ENCODE assay signal across 1 cellular context in the genomic region with DNA sequence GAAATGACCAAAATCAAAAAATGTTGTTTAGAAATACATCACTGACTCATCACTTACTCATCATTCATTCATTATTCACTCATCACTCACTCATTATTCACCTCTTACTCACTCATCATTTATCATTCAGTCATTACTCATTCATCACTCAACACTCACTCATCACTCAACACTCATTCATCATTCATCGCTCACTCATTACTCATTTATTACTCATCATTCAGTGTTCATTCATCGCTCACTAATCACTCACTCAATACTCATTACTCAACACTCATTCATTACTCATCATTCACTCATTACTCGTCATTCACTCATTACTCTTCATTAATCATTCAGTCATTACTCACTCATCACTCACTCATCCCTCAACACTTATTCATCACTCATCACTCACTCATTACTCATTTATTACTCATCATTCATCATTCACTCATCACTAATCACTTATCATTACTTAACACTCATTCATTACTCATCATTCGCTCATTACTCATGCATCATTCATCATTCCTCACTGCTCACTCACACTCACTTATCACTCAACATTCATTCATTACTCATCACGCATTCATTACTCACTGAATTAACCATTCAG.
TF ChIP-seq lines count a peak whose summit lies in the region.

No MANE protein-coding gene starts in this region.

TF ChIP-seq in HEK293, 187 proteins besides CTCF, POLR2A, EP300 and RAD21 (continued from another document and continues in another):
- TF ChIP-seq, protein P1, sequence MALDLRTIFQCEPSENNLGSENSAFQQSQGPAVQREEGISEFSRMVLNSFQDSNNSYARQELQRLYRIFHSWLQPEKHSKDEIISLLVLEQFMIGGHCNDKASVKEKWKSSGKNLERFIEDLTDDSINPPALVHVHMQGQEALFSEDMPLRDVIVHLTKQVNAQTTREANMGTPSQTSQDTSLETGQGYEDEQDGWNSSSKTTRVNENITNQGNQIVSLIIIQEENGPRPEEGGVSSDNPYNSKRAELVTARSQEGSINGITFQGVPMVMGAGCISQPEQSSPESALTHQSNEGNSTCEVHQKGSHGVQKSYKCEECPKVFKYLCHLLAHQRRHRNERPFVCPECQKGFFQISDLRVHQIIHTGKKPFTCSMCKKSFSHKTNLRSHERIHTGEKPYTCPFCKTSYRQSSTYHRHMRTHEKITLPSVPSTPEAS (tag by site-specific recombination; IDR thresholded peaks at IDR 0.05) = peak; percentile 76
- peak; percentile 90 for TF ChIP-seq SCRT2 (tag by site-specific recombination; IDR thresholded peaks at IDR 0.05)
- TF ChIP-seq ZBTB48 (tag by site-specific recombination; IDR thresholded peaks at IDR 0.05) = no peak
- no peak for TF ChIP-seq IKZF3 (tag by site-specific recombination; IDR thresholded peaks at IDR 0.05)
- no peak for TF ChIP-seq ZNF549 (tag by site-specific recombination; IDR thresholded peaks at IDR 0.05)
- TF ChIP-seq, protein P2, sequence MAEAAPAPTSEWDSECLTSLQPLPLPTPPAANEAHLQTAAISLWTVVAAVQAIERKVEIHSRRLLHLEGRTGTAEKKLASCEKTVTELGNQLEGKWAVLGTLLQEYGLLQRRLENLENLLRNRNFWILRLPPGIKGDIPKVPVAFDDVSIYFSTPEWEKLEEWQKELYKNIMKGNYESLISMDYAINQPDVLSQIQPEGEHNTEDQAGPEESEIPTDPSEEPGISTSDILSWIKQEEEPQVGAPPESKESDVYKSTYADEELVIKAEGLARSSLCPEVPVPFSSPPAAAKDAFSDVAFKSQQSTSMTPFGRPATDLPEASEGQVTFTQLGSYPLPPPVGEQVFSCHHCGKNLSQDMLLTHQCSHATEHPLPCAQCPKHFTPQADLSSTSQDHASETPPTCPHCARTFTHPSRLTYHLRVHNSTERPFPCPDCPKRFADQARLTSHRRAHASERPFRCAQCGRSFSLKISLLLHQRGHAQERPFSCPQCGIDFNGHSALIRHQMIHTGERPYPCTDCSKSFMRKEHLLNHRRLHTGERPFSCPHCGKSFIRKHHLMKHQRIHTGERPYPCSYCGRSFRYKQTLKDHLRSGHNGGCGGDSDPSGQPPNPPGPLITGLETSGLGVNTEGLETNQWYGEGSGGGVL (tag by site-specific recombination; IDR thresholded peaks at IDR 0.05) = peak; percentile 42; the same call in 1 of the 2 replicates
- TF ChIP-seq, protein P3, sequence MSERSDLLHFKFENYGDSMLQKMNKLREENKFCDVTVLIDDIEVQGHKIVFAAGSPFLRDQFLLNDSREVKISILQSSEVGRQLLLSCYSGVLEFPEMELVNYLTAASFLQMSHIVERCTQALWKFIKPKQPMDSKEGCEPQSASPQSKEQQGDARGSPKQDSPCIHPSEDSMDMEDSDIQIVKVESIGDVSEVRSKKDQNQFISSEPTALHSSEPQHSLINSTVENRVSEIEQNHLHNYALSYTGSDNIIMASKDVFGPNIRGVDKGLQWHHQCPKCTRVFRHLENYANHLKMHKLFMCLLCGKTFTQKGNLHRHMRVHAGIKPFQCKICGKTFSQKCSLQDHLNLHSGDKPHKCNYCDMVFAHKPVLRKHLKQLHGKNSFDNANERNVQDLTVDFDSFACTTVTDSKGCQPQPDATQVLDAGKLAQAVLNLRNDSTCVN (tag by site-specific recombination; optimal IDR thresholded peaks at IDR 0.05) = no peak
- TF ChIP-seq ZNF785 (tag by site-specific recombination; IDR thresholded peaks at IDR 0.05) = no peak
- peak; percentile 64 for TF ChIP-seq ZNF146 (tag by site-specific recombination; IDR thresholded peaks at IDR 0.05)
- peak; percentile 82 for TF ChIP-seq ZBTB21 (tag by site-specific recombination; IDR thresholded peaks at IDR 0.05)
- no peak for TF ChIP-seq ZIC2 (tag by site-specific recombination; IDR thresholded peaks at IDR 0.05)
- peak; percentile 99 for TF ChIP-seq GLI4 (tag by site-specific recombination; IDR thresholded peaks at IDR 0.05)
- TF ChIP-seq, protein P4, sequence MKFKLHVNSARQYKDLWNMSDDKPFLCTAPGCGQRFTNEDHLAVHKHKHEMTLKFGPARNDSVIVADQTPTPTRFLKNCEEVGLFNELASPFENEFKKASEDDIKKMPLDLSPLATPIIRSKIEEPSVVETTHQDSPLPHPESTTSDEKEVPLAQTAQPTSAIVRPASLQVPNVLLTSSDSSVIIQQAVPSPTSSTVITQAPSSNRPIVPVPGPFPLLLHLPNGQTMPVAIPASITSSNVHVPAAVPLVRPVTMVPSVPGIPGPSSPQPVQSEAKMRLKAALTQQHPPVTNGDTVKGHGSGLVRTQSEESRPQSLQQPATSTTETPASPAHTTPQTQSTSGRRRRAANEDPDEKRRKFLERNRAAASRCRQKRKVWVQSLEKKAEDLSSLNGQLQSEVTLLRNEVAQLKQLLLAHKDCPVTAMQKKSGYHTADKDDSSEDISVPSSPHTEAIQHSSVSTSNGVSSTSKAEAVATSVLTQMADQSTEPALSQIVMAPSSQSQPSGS (tag by site-specific recombination; IDR thresholded peaks at IDR 0.05; ENCODE audit: low read depth) = peak; percentile 95
- TF ChIP-seq ZNF23 (tag by site-specific recombination; IDR thresholded peaks at IDR 0.05; ENCODE audit: borderline replicate concordance) = peak; percentile 71
- peak; percentile 93; the same call in 1 of the 2 replicates for TF ChIP-seq ZNF658 (tag by site-specific recombination; IDR thresholded peaks at IDR 0.05)
- TF ChIP-seq ZNF157 (tag by site-specific recombination; IDR thresholded peaks at IDR 0.05) = 0 out of 2 replicates have a peak, but pooled peaks have one; percentile 45
- no peak for TF ChIP-seq ZNF184 (tag by site-specific recombination; IDR thresholded peaks at IDR 0.05)
- TF ChIP-seq SP3 (tag by site-specific recombination; IDR thresholded peaks at IDR 0.05) = peak; percentile 83
- TF ChIP-seq, protein P5, sequence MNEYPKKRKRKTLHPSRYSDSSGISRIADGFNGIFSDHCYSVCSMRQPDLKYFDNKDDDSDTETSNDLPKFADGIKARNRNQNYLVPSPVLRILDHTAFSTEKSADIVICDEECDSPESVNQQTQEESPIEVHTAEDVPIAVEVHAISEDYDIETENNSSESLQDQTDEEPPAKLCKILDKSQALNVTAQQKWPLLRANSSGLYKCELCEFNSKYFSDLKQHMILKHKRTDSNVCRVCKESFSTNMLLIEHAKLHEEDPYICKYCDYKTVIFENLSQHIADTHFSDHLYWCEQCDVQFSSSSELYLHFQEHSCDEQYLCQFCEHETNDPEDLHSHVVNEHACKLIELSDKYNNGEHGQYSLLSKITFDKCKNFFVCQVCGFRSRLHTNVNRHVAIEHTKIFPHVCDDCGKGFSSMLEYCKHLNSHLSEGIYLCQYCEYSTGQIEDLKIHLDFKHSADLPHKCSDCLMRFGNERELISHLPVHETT (tag by site-specific recombination; IDR thresholded peaks at IDR 0.05) = peak; percentile 99
- TF ChIP-seq, protein P6, sequence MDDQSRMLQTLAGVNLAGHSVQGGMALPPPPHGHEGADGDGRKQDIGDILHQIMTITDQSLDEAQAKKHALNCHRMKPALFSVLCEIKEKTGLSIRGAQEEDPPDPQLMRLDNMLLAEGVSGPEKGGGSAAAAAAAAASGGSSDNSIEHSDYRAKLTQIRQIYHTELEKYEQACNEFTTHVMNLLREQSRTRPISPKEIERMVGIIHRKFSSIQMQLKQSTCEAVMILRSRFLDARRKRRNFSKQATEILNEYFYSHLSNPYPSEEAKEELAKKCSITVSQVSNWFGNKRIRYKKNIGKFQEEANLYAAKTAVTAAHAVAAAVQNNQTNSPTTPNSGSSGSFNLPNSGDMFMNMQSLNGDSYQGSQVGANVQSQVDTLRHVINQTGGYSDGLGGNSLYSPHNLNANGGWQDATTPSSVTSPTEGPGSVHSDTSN (CRISPR knock-in tag; IDR thresholded peaks at IDR 0.05) = no peak
- 0 out of 2 replicates have a peak, but pooled peaks have one; percentile 50 for TF ChIP-seq ZNF114 (tag by site-specific recombination; IDR thresholded peaks at IDR 0.05)
- peak; percentile 95 for TF ChIP-seq SP7 (tag by site-specific recombination; IDR thresholded peaks at IDR 0.05)
- TF ChIP-seq, protein P7, sequence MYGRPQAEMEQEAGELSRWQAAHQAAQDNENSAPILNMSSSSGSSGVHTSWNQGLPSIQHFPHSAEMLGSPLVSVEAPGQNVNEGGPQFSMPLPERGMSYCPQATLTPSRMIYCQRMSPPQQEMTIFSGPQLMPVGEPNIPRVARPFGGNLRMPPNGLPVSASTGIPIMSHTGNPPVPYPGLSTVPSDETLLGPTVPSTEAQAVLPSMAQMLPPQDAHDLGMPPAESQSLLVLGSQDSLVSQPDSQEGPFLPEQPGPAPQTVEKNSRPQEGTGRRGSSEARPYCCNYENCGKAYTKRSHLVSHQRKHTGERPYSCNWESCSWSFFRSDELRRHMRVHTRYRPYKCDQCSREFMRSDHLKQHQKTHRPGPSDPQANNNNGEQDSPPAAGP (tag by site-specific recombination; IDR thresholded peaks at IDR 0.05) = peak; percentile 29; the same call in 1 of the 2 replicates
- TF ChIP-seq, protein P8, sequence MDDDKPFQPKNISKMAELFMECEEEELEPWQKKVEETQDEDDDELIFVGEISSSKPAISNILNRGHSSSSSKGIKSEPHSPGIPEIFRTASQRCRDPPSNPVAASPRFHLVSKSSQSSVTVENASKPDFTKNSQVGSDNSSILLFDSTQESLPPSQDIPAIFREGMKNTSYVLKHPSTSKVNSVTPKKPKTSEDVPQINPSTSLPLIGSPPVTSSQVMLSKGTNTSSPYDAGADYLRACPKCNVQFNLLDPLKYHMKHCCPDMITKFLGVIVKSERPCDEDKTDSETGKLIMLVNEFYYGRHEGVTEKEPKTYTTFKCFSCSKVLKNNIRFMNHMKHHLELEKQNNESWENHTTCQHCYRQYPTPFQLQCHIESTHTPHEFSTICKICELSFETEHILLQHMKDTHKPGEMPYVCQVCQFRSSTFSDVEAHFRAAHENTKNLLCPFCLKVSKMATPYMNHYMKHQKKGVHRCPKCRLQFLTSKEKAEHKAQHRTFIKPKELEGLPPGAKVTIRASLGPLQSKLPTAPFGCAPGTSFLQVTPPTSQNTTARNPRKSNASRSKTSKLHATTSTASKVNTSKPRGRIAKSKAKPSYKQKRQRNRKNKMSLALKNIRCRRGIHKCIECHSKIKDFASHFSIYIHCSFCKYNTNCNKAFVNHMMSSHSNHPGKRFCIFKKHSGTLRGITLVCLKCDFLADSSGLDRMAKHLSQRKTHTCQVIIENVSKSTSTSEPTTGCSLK (tag by site-specific recombination; IDR thresholded peaks at IDR 0.05) = no peak
- TF ChIP-seq BCL11B (tag by site-specific recombination; IDR thresholded peaks at IDR 0.05; ENCODE audit: low read depth) = peak; percentile 22; the same call in 1 of the 2 replicates
- peak; percentile 80 for TF ChIP-seq ZNF366 (tag by site-specific recombination; conservative IDR thresholded peaks at IDR 0.05)
- TF ChIP-seq, protein P9, sequence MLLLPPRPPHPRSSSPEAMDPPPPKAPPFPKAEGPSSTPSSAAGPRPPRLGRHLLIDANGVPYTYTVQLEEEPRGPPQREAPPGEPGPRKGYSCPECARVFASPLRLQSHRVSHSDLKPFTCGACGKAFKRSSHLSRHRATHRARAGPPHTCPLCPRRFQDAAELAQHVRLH (tag by site-specific recombination; IDR thresholded peaks at IDR 0.05) = peak; percentile 38; the same call in 1 of the 2 replicates
- peak; percentile 88 for TF ChIP-seq ZNF155 (tag by site-specific recombination; IDR thresholded peaks at IDR 0.05)
- TF ChIP-seq ZNF837 (tag by site-specific recombination; IDR thresholded peaks at IDR 0.05) = no peak; the same call in 1 of the 2 replicates
- TF ChIP-seq ZNF585B (tag by site-specific recombination; IDR thresholded peaks at IDR 0.05) = no peak
- TF ChIP-seq, protein P10, sequence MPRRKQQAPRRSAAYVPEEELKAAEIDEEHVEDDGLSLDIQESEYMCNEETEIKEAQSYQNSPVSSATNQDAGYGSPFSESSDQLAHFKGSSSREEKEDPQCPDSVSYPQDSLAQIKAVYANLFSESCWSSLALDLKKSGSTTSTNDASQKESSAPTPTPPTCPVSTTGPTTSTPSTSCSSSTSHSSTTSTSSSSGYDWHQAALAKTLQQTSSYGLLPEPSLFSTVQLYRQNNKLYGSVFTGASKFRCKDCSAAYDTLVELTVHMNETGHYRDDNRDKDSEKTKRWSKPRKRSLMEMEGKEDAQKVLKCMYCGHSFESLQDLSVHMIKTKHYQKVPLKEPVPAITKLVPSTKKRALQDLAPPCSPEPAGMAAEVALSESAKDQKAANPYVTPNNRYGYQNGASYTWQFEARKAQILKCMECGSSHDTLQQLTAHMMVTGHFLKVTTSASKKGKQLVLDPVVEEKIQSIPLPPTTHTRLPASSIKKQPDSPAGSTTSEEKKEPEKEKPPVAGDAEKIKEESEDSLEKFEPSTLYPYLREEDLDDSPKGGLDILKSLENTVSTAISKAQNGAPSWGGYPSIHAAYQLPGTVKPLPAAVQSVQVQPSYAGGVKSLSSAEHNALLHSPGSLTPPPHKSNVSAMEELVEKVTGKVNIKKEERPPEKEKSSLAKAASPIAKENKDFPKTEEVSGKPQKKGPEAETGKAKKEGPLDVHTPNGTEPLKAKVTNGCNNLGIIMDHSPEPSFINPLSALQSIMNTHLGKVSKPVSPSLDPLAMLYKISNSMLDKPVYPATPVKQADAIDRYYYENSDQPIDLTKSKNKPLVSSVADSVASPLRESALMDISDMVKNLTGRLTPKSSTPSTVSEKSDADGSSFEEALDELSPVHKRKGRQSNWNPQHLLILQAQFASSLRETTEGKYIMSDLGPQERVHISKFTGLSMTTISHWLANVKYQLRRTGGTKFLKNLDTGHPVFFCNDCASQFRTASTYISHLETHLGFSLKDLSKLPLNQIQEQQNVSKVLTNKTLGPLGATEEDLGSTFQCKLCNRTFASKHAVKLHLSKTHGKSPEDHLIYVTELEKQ (tag by site-specific recombination; IDR thresholded peaks at IDR 0.05; ENCODE audit: borderline replicate concordance) = peak; percentile 98
- TF ChIP-seq, protein P11, sequence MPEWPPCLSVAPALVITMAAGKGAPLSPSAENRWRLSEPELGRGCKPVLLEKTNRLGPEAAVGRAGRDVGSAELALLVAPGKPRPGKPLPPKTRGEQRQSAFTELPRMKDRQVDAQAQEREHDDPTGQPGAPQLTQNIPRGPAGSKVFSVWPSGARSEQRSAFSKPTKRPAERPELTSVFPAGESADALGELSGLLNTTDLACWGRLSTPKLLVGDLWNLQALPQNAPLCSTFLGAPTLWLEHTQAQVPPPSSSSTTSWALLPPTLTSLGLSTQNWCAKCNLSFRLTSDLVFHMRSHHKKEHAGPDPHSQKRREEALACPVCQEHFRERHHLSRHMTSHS (tag by site-specific recombination; IDR thresholded peaks at IDR 0.05) = peak; percentile 95
- peak; percentile 95 for TF ChIP-seq ZNF747 (tag by site-specific recombination; IDR thresholded peaks at IDR 0.05)
- peak; percentile 62 for TF ChIP-seq YY2 (tag by site-specific recombination; IDR thresholded peaks at IDR 0.05)
- TF ChIP-seq, protein P12, sequence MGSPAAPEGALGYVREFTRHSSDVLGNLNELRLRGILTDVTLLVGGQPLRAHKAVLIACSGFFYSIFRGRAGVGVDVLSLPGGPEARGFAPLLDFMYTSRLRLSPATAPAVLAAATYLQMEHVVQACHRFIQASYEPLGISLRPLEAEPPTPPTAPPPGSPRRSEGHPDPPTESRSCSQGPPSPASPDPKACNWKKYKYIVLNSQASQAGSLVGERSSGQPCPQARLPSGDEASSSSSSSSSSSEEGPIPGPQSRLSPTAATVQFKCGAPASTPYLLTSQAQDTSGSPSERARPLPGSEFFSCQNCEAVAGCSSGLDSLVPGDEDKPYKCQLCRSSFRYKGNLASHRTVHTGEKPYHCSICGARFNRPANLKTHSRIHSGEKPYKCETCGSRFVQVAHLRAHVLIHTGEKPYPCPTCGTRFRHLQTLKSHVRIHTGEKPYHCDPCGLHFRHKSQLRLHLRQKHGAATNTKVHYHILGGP (tag by site-specific recombination; IDR thresholded peaks at IDR 0.05) = peak; percentile 87
- no peak; the same call in 1 of the 2 replicates for TF ChIP-seq ZNF354C (tag by site-specific recombination; IDR thresholded peaks at IDR 0.05; ENCODE audit: borderline replicate concordance, low read depth)
- peak; percentile 92 for TF ChIP-seq KLF8 (tag by site-specific recombination; IDR thresholded peaks at IDR 0.05)
- TF ChIP-seq ZBTB20 (tag by site-specific recombination; IDR thresholded peaks at IDR 0.05) = no peak
- TF ChIP-seq KLF16 (tag by site-specific recombination; IDR thresholded peaks at IDR 0.05) = peak; percentile 65; the same call in 1 of the 2 replicates
